Comparison of ENCODE assay signal across 1 cellular context in genomic region chr2:65403529-65403915, GRCh38.
TF ChIP-seq lines count a peak whose summit lies in the region.

No MANE protein-coding gene starts in this region.

TF ChIP-seq in K562, 482 proteins besides CTCF, POLR2A, EP300 and RAD21 (continued from another document):
- TF ChIP-seq ETS1 (conservative IDR thresholded peaks at IDR 0.05; ENCODE audit: control insufficient read depth, low read depth, low read length) (no peak), USF2 (CRISPR knock-in tag; IDR thresholded peaks at IDR 0.05) (peak; percentile 45), CBX2 (IDR thresholded peaks at IDR 0.05; ENCODE audit: insufficient read depth, low read length, poor library complexity, severe bottlenecking) (no peak), MAZ (CRISPR knock-in tag; conservative IDR thresholded peaks at IDR 0.05 in 1 of 2, IDR thresholded peaks at IDR 0.05 in 1 of 2) (no peak), HIVEP1 (CRISPR knock-in tag; IDR thresholded peaks at IDR 0.05) (no peak), RAD51 (IDR thresholded peaks at IDR 0.05; ENCODE audit: borderline replicate concordance, low read depth) (peak; percentile 57; the same call in 1 of the 2 replicates), TFE3 (CRISPR knock-in tag; IDR thresholded peaks at IDR 0.05) (peak; percentile 43; the same call in 1 of the 2 replicates)
